9 cellular contexts compared by ENCODE assay signal in the genomic region with DNA sequence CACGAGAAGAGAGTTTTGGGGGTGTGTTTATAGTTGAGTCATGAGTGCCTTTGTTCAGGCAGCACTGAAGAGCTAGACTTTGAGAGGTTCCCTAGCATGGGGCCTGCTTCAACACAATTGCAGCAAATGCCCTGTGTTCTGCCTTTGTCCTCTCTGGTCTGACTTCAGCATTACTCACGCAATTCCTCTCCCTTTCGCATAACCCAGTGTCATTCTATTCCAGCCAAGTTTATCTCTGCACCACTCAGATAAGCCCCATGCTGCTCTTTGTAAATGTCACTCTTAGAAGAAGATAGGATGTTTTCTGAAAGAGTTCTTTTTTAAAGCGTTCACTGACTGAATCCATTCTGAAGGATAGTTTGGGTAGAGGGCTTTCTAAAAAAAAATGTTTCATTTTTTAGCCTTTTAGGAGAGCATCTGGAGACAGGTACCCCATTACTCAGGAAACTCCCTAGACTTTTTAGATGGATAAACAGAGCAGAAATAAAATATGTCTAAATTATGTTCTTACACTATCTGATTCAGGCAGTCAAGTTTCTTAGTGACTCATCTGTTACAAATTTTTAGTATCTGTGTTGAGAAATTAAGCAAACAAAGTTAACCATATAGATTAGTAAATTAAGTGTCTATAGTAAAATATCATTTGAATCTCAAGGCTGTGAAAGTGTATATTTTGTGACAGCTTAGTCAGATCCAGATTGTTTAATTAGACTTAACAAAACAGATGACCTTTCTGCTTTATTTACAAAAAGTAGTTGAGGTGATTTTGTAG.
DNase-seq lines count a peak whose midpoint lies in the region; ATAC-seq lines count a peak whose summit lies in the region.
"Had no signal": no experiment of that assay in that cellular context is flagged by ENCODE, and none has a peak within 500 bp of the region (broad histone marks: within the 10 kb centered on the region; RNA-seq: fewer than 3 reads in every experiment).

No MANE protein-coding gene starts in this region.

- DNase-seq in H4 (ENCODE audit: low spot score) (peak; percentile 57), OCI-M1 (lab: John Stamatoyannopoulos, UW) (peak; percentile 94), epithelial cell of prostate (ENCODE audit: low read depth, low spot score) (peak; percentile 92), medulla oblongata (ENCODE audit: extremely low spot score) (peak; percentile 65), NCI-H187 (lab: John Stamatoyannopoulos, UW) (no peak)
- DNase-seq in activated CD4-positive, alpha-beta T cell treated with anti-CD3 and anti-CD28 coated beads, Interleukin-2, amount 50 U/mL, for 4 hours = no peak
- DNase-seq in activated naive CD4-positive, alpha-beta T cell treated with anti-CD3 and anti-CD28 coated beads, Interleukin-2, amount 10 ng/mL, durations not matched to agents 7 days and 5 days = no peak
- DNase-seq: NCI-H1694 had no signal

- peak overlapping the region; percentile 89 for H3K27ac ChIP-seq in epithelial cell of prostate

- no peaks in the 10 kb centered on the region for H3K4me1 Mint-ChIP-seq in activated naive CD4-positive, alpha-beta T cell treated with anti-CD3 and anti-CD28 coated beads, Interleukin-2, amount 10 ng/mL, durations not matched to agents 7 days and 5 days

- CTCF ChIA-PET in activated naive CD4-positive, alpha-beta T cell treated with anti-CD3 and anti-CD28 coated beads, Interleukin-2, amount 10 ng/mL, durations not matched to agents 7 days and 5 days (lab: Charles Lee) = no interaction called here

- H3K36me3 Mint-ChIP-seq in activated naive CD4-positive, alpha-beta T cell treated with anti-CD3 and anti-CD28 coated beads, Interleukin-2, amount 10 ng/mL, durations not matched to agents 7 days and 5 days = no peaks in the 10 kb centered on the region

- ATAC-seq in HG03460 (IDR thresholded peaks at IDR 0.05; ENCODE audit: unreplicated experiment) = no peak

- H3K27me3 Mint-ChIP-seq in activated naive CD4-positive, alpha-beta T cell treated with anti-CD3 and anti-CD28 coated beads, Interleukin-2, amount 10 ng/mL, durations not matched to agents 7 days and 5 days = no peaks in the 10 kb centered on the region

- H3K27ac Mint-ChIP-seq in activated naive CD4-positive, alpha-beta T cell treated with anti-CD3 and anti-CD28 coated beads, Interleukin-2, amount 10 ng/mL, durations not matched to agents 7 days and 5 days = no peak overlapping the region

- H3K4me3 Mint-ChIP-seq in activated naive CD4-positive, alpha-beta T cell treated with anti-CD3 and anti-CD28 coated beads, Interleukin-2, amount 10 ng/mL, durations not matched to agents 7 days and 5 days = no peak overlapping the region

- no peaks in the 10 kb centered on the region for H3K9me3 Mint-ChIP-seq in activated naive CD4-positive, alpha-beta T cell treated with anti-CD3 and anti-CD28 coated beads, Interleukin-2, amount 10 ng/mL, durations not matched to agents 7 days and 5 days

Comparison
In these comparisons a context has a peak if more than half of its experiments do, and no peak if none do; other contexts are left out.
1. DNase-seq: peak in H4 (single experiment), OCI-M1 (single experiment), epithelial cell of prostate (single experiment) and medulla oblongata (single experiment); none in activated CD4-positive, alpha-beta T cell treated with anti-CD3 and anti-CD28 coated beads, Interleukin-2, amount 50 U/mL, for 4 hours (0 of 2), activated naive CD4-positive, alpha-beta T cell treated with anti-CD3 and anti-CD28 coated beads, Interleukin-2, amount 10 ng/mL, durations not matched to agents 7 days and 5 days (single experiment) and NCI-H187 (0 of 2).